In genomic region chr14:37168721-37169120, GRCh38 we compare ENCODE assay signal across 14 cellular contexts. TPM values are rescaled to one million over a fixed set of nuclear protein-coding genes. Genes with fewer than 3 reads are reported as not detected.
"Had no signal": no experiment of that assay in that cellular context is flagged by ENCODE, and none has a peak within 500 bp of the region (broad histone marks: within the 10 kb centered on the region; RNA-seq: fewer than 3 reads in every experiment).

No MANE protein-coding gene starts in this region.

- H3K36me3 ChIP-seq: ascending aorta, esophagus muscularis mucosa, suprapubic skin, upper lobe of right lung had no signal

- H3K4me3 ChIP-seq: ascending aorta, dorsolateral prefrontal cortex, esophagus muscularis mucosa, suprapubic skin, upper lobe of right lung had no signal

- H3K27me3 ChIP-seq: ascending aorta, dorsolateral prefrontal cortex, esophagus muscularis mucosa, suprapubic skin, upper lobe of right lung had no signal

- H3K4me1 ChIP-seq: upper lobe of right lung had no signal

- FAIRE-seq: endometrium, TTC549 had no signal

- ATAC-seq: activated T-cell treated with anti-CD3 and anti-CD28 coated beads, Interleukin-2, amount 50 U/mL, for 72 hours; left colon; upper lobe of right lung had no signal

- H3K9me3 ChIP-seq: ascending aorta, esophagus muscularis mucosa, suprapubic skin, upper lobe of right lung had no signal

- DNase-seq: activated CD4-positive, alpha-beta memory T cell treated with anti-CD3 and anti-CD28 coated beads for 36 hours; activated naive CD8-positive, alpha-beta T cell treated with anti-CD3 and anti-CD28 coated beads, Interleukin-2, amount 10 ng/mL, durations not matched to agents 7 days and 5 days; activated T-cell treated with anti-CD3 and anti-CD28 coated beads, Interleukin-2, amount 50 U/mL, for 72 hours; dorsolateral prefrontal cortex; left colon; nephron progenitor cell; stimulated activated CD4-positive, alpha-beta T cell treated with anti-CD3 and anti-CD28 coated beads, Interleukin-2, amount 100 ng/mL, for 48 hours; stimulated activated naive CD4-positive, alpha-beta T cell treated with Interleukin-2 at 50 U/mL for 16 hours; upper lobe of right lung had no signal

- H3K27ac ChIP-seq: ascending aorta, dorsolateral prefrontal cortex, esophagus muscularis mucosa, suprapubic skin, upper lobe of right lung had no signal

RNA-seq across cellular contexts. Expression of gene SLC25A21, which starts 3.7 kb away (rescaled TPM):
- total RNA-seq: activated CD4-positive, alpha-beta memory T cell treated with anti-CD3 and anti-CD28 coated beads for 36 hours; activated naive CD8-positive, alpha-beta T cell treated with anti-CD3 and anti-CD28 coated beads, Interleukin-2, amount 10 ng/mL, durations not matched to agents 7 days and 5 days; activated T-cell treated with anti-CD3 and anti-CD28 coated beads, Interleukin-2, amount 50 U/mL, for 72 hours; ascending aorta had no signal

RNA-seq across cellular contexts. Expression of gene MIPOL1, which starts 29.0 kb away (rescaled TPM):
- total RNA-seq: activated naive CD8-positive, alpha-beta T cell treated with anti-CD3 and anti-CD28 coated beads, Interleukin-2, amount 10 ng/mL, durations not matched to agents 7 days and 5 days had no signal
